Comparison of ENCODE assay signal across 11 cellular contexts in genomic region chr7:138875794-138876193, GRCh38.
DNase-seq lines count a peak whose midpoint lies in the region; ATAC-seq, FAIRE-seq and TF ChIP-seq lines count a peak whose summit lies in the region.
"Had no signal": no experiment of that assay in that cellular context is flagged by ENCODE, and none has a peak within 500 bp of the region (broad histone marks: within the 10 kb centered on the region; RNA-seq: fewer than 3 reads in every experiment).

No MANE protein-coding gene starts in this region.

- peak; percentile 65 for DNase-seq in activated gamma-delta T cell treated with Interleukin-2 at 50 U/mL for 16 hours
- DNase-seq in activated gamma-delta T cell (lab: John Stamatoyannopoulos, UW), result no peak
- DNase-seq in activated T-cell treated with anti-CD3 and anti-CD28 coated beads for 48 hours (ENCODE audit: low read depth), result peak; percentile 48
- peak; percentile 76 for DNase-seq in keratinocyte (ENCODE audit: low read depth, low spot score)
- peak; percentile 48 to 76 for DNase-seq in stimulated activated naive CD8-positive, alpha-beta T cell treated with anti-CD3 and anti-CD28 coated beads, Interleukin-15, amount 100 ng/mL, for 72 hours
- no peak for DNase-seq in cortex of kidney (lab: John Stamatoyannopoulos, UW)
- no peak for DNase-seq in glutamatergic neuron
- no peak for DNase-seq in SIG-M5 (lab: John Stamatoyannopoulos, UW)
- DNase-seq: right lobe of liver had no signal

- H3K79me2 ChIP-seq in keratinocyte (ENCODE audit: control insufficient read depth, insufficient read depth, low read length), result no peaks in the 10 kb centered on the region

- no peaks in the 10 kb centered on the region for H3K27me3 ChIP-seq in keratinocyte (ENCODE audit: control insufficient read depth, extremely low read depth, insufficient read depth, low read length)
- H3K27me3 ChIP-seq: right lobe of liver had no signal

- no peak for TF ChIP-seq CTCF in keratinocyte (optimal IDR thresholded peaks at IDR 0.05 in 1 of 3, IDR thresholded peaks at IDR 0.05 in 1 of 3, conservative IDR thresholded peaks at IDR 0.05 in 1 of 3; ENCODE audit: extremely low read depth in 1 of 3, insufficient read depth in 2 of 3, low read length in 3 of 3)
- no peak for TF ChIP-seq CTCF in glutamatergic neuron (IDR thresholded peaks at IDR 0.05; ENCODE audit: partially characterized antibody, unreplicated experiment)

- peak overlapping the region in 1 of 2 donors; percentile 20 for H3K4me3 Mint-ChIP-seq in stimulated activated naive CD8-positive, alpha-beta T cell treated with anti-CD3 and anti-CD28 coated beads, Interleukin-15, amount 100 ng/mL, for 72 hours
- H3K4me3 Mint-ChIP-seq in glutamatergic neuron (ENCODE audit: unreplicated experiment), result no peak overlapping the region

- H3K27me3 Mint-ChIP-seq in stimulated activated naive CD8-positive, alpha-beta T cell treated with anti-CD3 and anti-CD28 coated beads, Interleukin-15, amount 100 ng/mL, for 72 hours, result no peaks in the 10 kb centered on the region
- H3K27me3 Mint-ChIP-seq in glutamatergic neuron (ENCODE audit: unreplicated experiment), result peaks cover 2% of the 10 kb centered on the region

- H3K4me1 Mint-ChIP-seq in stimulated activated naive CD8-positive, alpha-beta T cell treated with anti-CD3 and anti-CD28 coated beads, Interleukin-15, amount 100 ng/mL, for 72 hours, result peaks cover 15% of the 10 kb centered on the region
- H3K4me1 Mint-ChIP-seq in glutamatergic neuron (ENCODE audit: low read depth, unreplicated experiment), result no peaks in the 10 kb centered on the region

- H3K9me3 ChIP-seq in keratinocyte (ENCODE audit: control insufficient read depth, low read depth, low read length), result no peaks in the 10 kb centered on the region
- H3K9me3 ChIP-seq: right lobe of liver had no signal

- peak; percentile 96 for FAIRE-seq in keratinocyte (lab: Jason Lieb, UNC)
- FAIRE-seq: A204.1, endometrium had no signal

- no peak overlapping the region for H3K4me2 ChIP-seq in keratinocyte (ENCODE audit: control insufficient read depth, extremely low read depth, insufficient read depth, low read depth, low read length)

- peaks cover 4% of the 10 kb centered on the region for H3K36me3 Mint-ChIP-seq in glutamatergic neuron (ENCODE audit: unreplicated experiment)

- H3K27ac ChIP-seq in keratinocyte (ENCODE audit: control insufficient read depth, insufficient read depth, low read length), result peak overlapping the region; percentile 71
- H3K27ac ChIP-seq: right lobe of liver had no signal

- peaks cover 33% of the 10 kb centered on the region for H3K4me1 ChIP-seq in keratinocyte (ENCODE audit: control insufficient read depth, extremely low read depth, insufficient read depth, low read length)
- H3K4me1 ChIP-seq: right lobe of liver had no signal

- ATAC-seq in stimulated activated naive CD8-positive, alpha-beta T cell treated with anti-CD3 and anti-CD28 coated beads, Interleukin-15, amount 100 ng/mL, for 72 hours, result peak; percentile 100

- no peak overlapping the region for H3K4me3 ChIP-seq in keratinocyte (ENCODE audit: control insufficient read depth in 2 of 3, extremely low read depth in 1 of 3, insufficient read depth in 2 of 3, low read depth in 1 of 3, low read length in 3 of 3)
- H3K4me3 ChIP-seq: right lobe of liver had no signal

- H2AFZ ChIP-seq in keratinocyte (ENCODE audit: control insufficient read depth, low read length), result no peak overlapping the region

- H3K9me1 ChIP-seq in keratinocyte (ENCODE audit: control insufficient read depth, extremely low read depth, insufficient read depth, low read length), result no peaks in the 10 kb centered on the region

- dilution Hi-C loops in keratinocyte (cut with MboI; ENCODE audit: extremely low pct_ligation_motif_present, low sequenced_read_pairs), result no loop called here

- H3K9me3 Mint-ChIP-seq in stimulated activated naive CD8-positive, alpha-beta T cell treated with anti-CD3 and anti-CD28 coated beads, Interleukin-15, amount 100 ng/mL, for 72 hours, result no peaks in the 10 kb centered on the region
- no peaks in the 10 kb centered on the region for H3K9me3 Mint-ChIP-seq in glutamatergic neuron (ENCODE audit: unreplicated experiment)

- H3K9ac ChIP-seq in keratinocyte (ENCODE audit: control insufficient read depth, extremely low read depth, insufficient read depth, low read length), result no peak overlapping the region

- H4K20me1 ChIP-seq in keratinocyte (ENCODE audit: control insufficient read depth, extremely low read depth, insufficient read depth, low read length), result no peaks in the 10 kb centered on the region

- no peaks in the 10 kb centered on the region for H3K36me3 ChIP-seq in keratinocyte (ENCODE audit: control insufficient read depth in 2 of 2, extremely low read depth in 1 of 2, insufficient read depth in 2 of 2, low read length in 2 of 2)
- H3K36me3 ChIP-seq: right lobe of liver had no signal

- H3K27ac Mint-ChIP-seq in stimulated activated naive CD8-positive, alpha-beta T cell treated with anti-CD3 and anti-CD28 coated beads, Interleukin-15, amount 100 ng/mL, for 72 hours, result peak overlapping the region in 1 of 2 donors; percentile 80
- no peak overlapping the region for H3K27ac Mint-ChIP-seq in glutamatergic neuron (ENCODE audit: unreplicated experiment)

Comparison
In these comparisons a context has a peak if more than half of its experiments do, and no peak if none do; other contexts are left out.
1. DNase-seq: peak in activated gamma-delta T cell treated with Interleukin-2 at 50 U/mL for 16 hours (single experiment), activated T-cell treated with anti-CD3 and anti-CD28 coated beads for 48 hours (single experiment), keratinocyte (single experiment) and stimulated activated naive CD8-positive, alpha-beta T cell treated with anti-CD3 and anti-CD28 coated beads, Interleukin-15, amount 100 ng/mL, for 72 hours (2 of 2); none in activated gamma-delta T cell (single experiment), cortex of kidney (single experiment), glutamatergic neuron (single experiment) and SIG-M5 (single experiment).